In genomic region chr5:180832638-180833068, GRCh38 we compare ENCODE assay signal across 8 cellular contexts. TPM values are rescaled to one million over a fixed set of nuclear protein-coding genes. Genes with fewer than 3 reads are reported as not detected.
DNase-seq lines count a peak whose midpoint lies in the region; ATAC-seq lines count a peak whose summit lies in the region.

No MANE protein-coding gene starts in this region.

- peaks cover 41% of the 10 kb centered on the region for H3K36me3 Mint-ChIP-seq in activated CD4-positive, alpha-beta T cell treated with anti-CD3 and anti-CD28 coated beads for 36 hours (ENCODE audit: low read depth)
- H3K36me3 Mint-ChIP-seq in memory B cell: peaks cover 27% of the 10 kb centered on the region

- H3K27ac Mint-ChIP-seq in activated CD4-positive, alpha-beta T cell treated with anti-CD3 and anti-CD28 coated beads for 36 hours: peak overlapping the region; percentile 99
- H3K27ac Mint-ChIP-seq in memory B cell: peak overlapping the region; percentile 99

- ATAC-seq in activated CD4-positive, alpha-beta T cell treated with anti-CD3 and anti-CD28 coated beads for 36 hours: peak; percentile 83
- peak; percentile 42 for ATAC-seq in HG02943 (IDR thresholded peaks at IDR 0.05; ENCODE audit: low read depth, unreplicated experiment)
- ATAC-seq in memory B cell (ENCODE audit: low read depth): peak; percentile 71
- ATAC-seq in esophagus mucosa: no peak

- peak; percentile 69 for DNase-seq in activated CD4-positive, alpha-beta T cell treated with anti-CD3 and anti-CD28 coated beads for 36 hours
- no peak for DNase-seq in activated CD4-positive, alpha-beta T cell treated with anti-CD3 and anti-CD28 coated beads for 1 hour
- DNase-seq in activated CD4-positive, alpha-beta T cell treated with anti-CD3 and anti-CD28 coated beads, Interleukin-2, amount 50 U/mL, for 1 hour: peak; percentile 35
- DNase-seq in memory B cell (ENCODE audit: low spot score in 2 of 2): peak; percentile 53
- DNase-seq in LoVo (ENCODE audit: low spot score): no peak
- no peak for DNase-seq in SIG-M5 (lab: John Stamatoyannopoulos, UW)

- H3K27me3 Mint-ChIP-seq in activated CD4-positive, alpha-beta T cell treated with anti-CD3 and anti-CD28 coated beads for 36 hours: no peaks in the 10 kb centered on the region
- H3K27me3 Mint-ChIP-seq in memory B cell: no peaks in the 10 kb centered on the region

- H3K4me3 Mint-ChIP-seq in activated CD4-positive, alpha-beta T cell treated with anti-CD3 and anti-CD28 coated beads for 36 hours: peak overlapping the region; percentile 100
- H3K4me3 Mint-ChIP-seq in memory B cell: peak overlapping the region; percentile 100

- intact Hi-C loops in activated CD4-positive, alpha-beta T cell treated with anti-CD3 and anti-CD28 coated beads for 36 hours (cut with DNase I, micrococcal nuclease): loop anchor here (1.0 to 10.0 kb wide), 6 partner anchors 22 to 410 kb away; partner anchors contain the start of gene RACK1 (in 1 of the 2)

- CTCF ChIA-PET in activated CD4-positive, alpha-beta T cell treated with anti-CD3 and anti-CD28 coated beads for 36 hours (lab: Charles Lee): interaction anchor here (0.9 kb wide), 1 partner anchor 16 kb away, joined by 3 read pairs; no protein-coding TSS in a partner anchor

- H3K4me1 Mint-ChIP-seq in activated CD4-positive, alpha-beta T cell treated with anti-CD3 and anti-CD28 coated beads for 36 hours: peaks cover 36% of the 10 kb centered on the region
- H3K4me1 Mint-ChIP-seq in memory B cell: peaks cover 34% of the 10 kb centered on the region

- peaks cover 6% of the 10 kb centered on the region for H3K9me3 Mint-ChIP-seq in activated CD4-positive, alpha-beta T cell treated with anti-CD3 and anti-CD28 coated beads for 36 hours (ENCODE audit: low read depth)
- H3K9me3 Mint-ChIP-seq in memory B cell: peaks cover 3% of the 10 kb centered on the region

- POLR2A ChIA-PET in activated CD4-positive, alpha-beta T cell treated with anti-CD3 and anti-CD28 coated beads for 36 hours (lab: Charles Lee): interaction anchor here (1.5 kb wide), 1 partner anchor 28 kb away, joined by 4 read pairs; the partner anchor contains the start of gene ZFP62

RNA-seq across cellular contexts. Expression of gene ZFP62, which starts 28.4 kb away (rescaled TPM):
- total RNA-seq in activated CD4-positive, alpha-beta T cell treated with anti-CD3 and anti-CD28 coated beads for 36 hours: 10 to 100 TPM; 30.3 to 31.8 TPM
- total RNA-seq in esophagus mucosa: 12.9 TPM

RNA-seq across cellular contexts. Expression of gene MGAT1, which starts 30.0 kb away (rescaled TPM):
- total RNA-seq in activated CD4-positive, alpha-beta T cell treated with anti-CD3 and anti-CD28 coated beads for 36 hours: 100 to 1,000 TPM in 1 of 2 experiments, 10 to 100 TPM in 1; 93.2 to 125 TPM
- 64.6 TPM for total RNA-seq in esophagus mucosa

Comparison
In these comparisons a context has a peak if more than half of its experiments do, and no peak if none do; other contexts are left out.
1. DNase-seq: peak in activated CD4-positive, alpha-beta T cell treated with anti-CD3 and anti-CD28 coated beads for 36 hours (single experiment), activated CD4-positive, alpha-beta T cell treated with anti-CD3 and anti-CD28 coated beads, Interleukin-2, amount 50 U/mL, for 1 hour (single experiment) and memory B cell (2 of 2); none in activated CD4-positive, alpha-beta T cell treated with anti-CD3 and anti-CD28 coated beads for 1 hour (single experiment), LoVo (single experiment) and SIG-M5 (single experiment).